1 cellular context compared by ENCODE assay signal in genomic region chr19:1437609-1438008, GRCh38.
TF ChIP-seq lines count a peak whose summit lies in the region.

No MANE protein-coding gene starts in this region.

TF ChIP-seq in SK-N-SH, 30 proteins besides CTCF, POLR2A, EP300 and RAD21 (continued from another document):
- TF ChIP-seq USF2 (IDR thresholded peaks at IDR 0.05; ENCODE audit: borderline replicate concordance, low read depth, low read length) = no peak
- TF ChIP-seq FOXJ3 (CRISPR knock-in tag; IDR thresholded peaks at IDR 0.05) = no peak
